Comparison of ENCODE assay signal across 15 cellular contexts in genomic region chr6:151375833-151376232, GRCh38. TPM values are rescaled to one million over a fixed set of nuclear protein-coding genes. Genes with fewer than 3 reads are reported as not detected.
DNase-seq lines count a peak whose midpoint lies in the region; ATAC-seq and TF ChIP-seq lines count a peak whose summit lies in the region.
"Had no signal": no experiment of that assay in that cellular context is flagged by ENCODE, and none has a peak within 500 bp of the region (broad histone marks: within the 10 kb centered on the region; RNA-seq: fewer than 3 reads in every experiment).

No MANE protein-coding gene starts in this region.

- CTCF ChIA-PET in activated CD4-positive, alpha-beta T cell treated with anti-CD3 and anti-CD28 coated beads, Interleukin-2, amount 10 ng/mL, durations not matched to agents 7 days and 5 days (lab: Charles Lee), result interaction anchor here (2.7 kb wide), 1 partner anchor 14 kb away, joined by 8 read pairs; no protein-coding TSS in a partner anchor
- CTCF ChIA-PET in OCI-LY7 (lab: Charles Lee; ENCODE audit: unreplicated experiment), result no interaction called here

- no peaks in the 10 kb centered on the region for H4K20me1 ChIP-seq in OCI-LY7 (ENCODE audit: insufficient read depth, low read length)

- peak overlapping the region; percentile 68 for H3K27ac Mint-ChIP-seq in activated CD4-positive, alpha-beta T cell treated with anti-CD3 and anti-CD28 coated beads, Interleukin-2, amount 10 ng/mL, durations not matched to agents 7 days and 5 days
- H3K27ac Mint-ChIP-seq in central memory CD8-positive, alpha-beta T cell (ENCODE audit: low read depth), result peak overlapping the region; percentile 83

- no peaks in the 10 kb centered on the region for H3K9me2 ChIP-seq in OCI-LY7 (ENCODE audit: insufficient read depth, low read length)

- TF ChIP-seq CTCF in OCI-LY7 (conservative IDR thresholded peaks at IDR 0.05; ENCODE audit: low read length), result no peak

- H3K4me3 Mint-ChIP-seq in activated CD4-positive, alpha-beta T cell treated with anti-CD3 and anti-CD28 coated beads, Interleukin-2, amount 10 ng/mL, durations not matched to agents 7 days and 5 days, result peak overlapping the region; percentile 2
- H3K4me3 Mint-ChIP-seq in central memory CD8-positive, alpha-beta T cell, result peak overlapping the region; percentile 21

- peak overlapping the region; percentile 47 for H3K4me3 ChIP-seq in OCI-LY7 (ENCODE audit: low read depth, low read length, poor library complexity, severe bottlenecking)
- H3K4me3 ChIP-seq: colonic mucosa had no signal

- H3K4me2 ChIP-seq in OCI-LY7 (ENCODE audit: low read length), result peak overlapping the region; percentile 69

- BruUV-seq in OCI-LY7 (replicated peaks; lab: Mats Ljungman, UMichigan), result no TSS peak

- H3K9me3 Mint-ChIP-seq in activated CD4-positive, alpha-beta T cell treated with anti-CD3 and anti-CD28 coated beads, Interleukin-2, amount 10 ng/mL, durations not matched to agents 7 days and 5 days, result no peaks in the 10 kb centered on the region
- H3K9me3 Mint-ChIP-seq in central memory CD8-positive, alpha-beta T cell, result no peaks in the 10 kb centered on the region

- peaks cover 40% of the 10 kb centered on the region for H3K36me3 Mint-ChIP-seq in activated CD4-positive, alpha-beta T cell treated with anti-CD3 and anti-CD28 coated beads, Interleukin-2, amount 10 ng/mL, durations not matched to agents 7 days and 5 days (ENCODE audit: low read depth)
- peaks cover 22% of the 10 kb centered on the region for H3K36me3 Mint-ChIP-seq in central memory CD8-positive, alpha-beta T cell (ENCODE audit: insufficient read depth)

- POLR2A ChIA-PET in activated CD4-positive, alpha-beta T cell treated with anti-CD3 and anti-CD28 coated beads, Interleukin-2, amount 10 ng/mL, durations not matched to agents 7 days and 5 days (lab: Charles Lee), result no interaction called here
- POLR2A ChIA-PET in OCI-LY7 (lab: Charles Lee), result interaction anchor here (0.6 to 1.5 kb wide), 4 partner anchors 14 to 45 kb away, joined by 3 to 10 read pairs (median 4); no protein-coding TSS in a partner anchor

- no peaks in the 10 kb centered on the region for H3K27me3 Mint-ChIP-seq in activated CD4-positive, alpha-beta T cell treated with anti-CD3 and anti-CD28 coated beads, Interleukin-2, amount 10 ng/mL, durations not matched to agents 7 days and 5 days
- H3K27me3 Mint-ChIP-seq in central memory CD8-positive, alpha-beta T cell, result no peaks in the 10 kb centered on the region

- peak overlapping the region; percentile 66 for H3K27ac ChIP-seq in OCI-LY7 (ENCODE audit: low read depth, low read length, poor library complexity, severe bottlenecking)
- H3K27ac ChIP-seq: colonic mucosa had no signal

- no peak for ATAC-seq in central memory CD8-positive, alpha-beta T cell (replicated peaks; ENCODE audit: extremely low read depth, poor library complexity, severe bottlenecking)

- peaks cover 82% of the 10 kb centered on the region for H3K79me2 ChIP-seq in OCI-LY7 (ENCODE audit: insufficient read depth, low read depth, low read length)

- H3K9me3 ChIP-seq in OCI-LY7 (ENCODE audit: low read length), result no peaks in the 10 kb centered on the region
- H3K9me3 ChIP-seq: colonic mucosa had no signal

- DNase-seq in activated CD4-positive, alpha-beta T cell treated with anti-CD3 and anti-CD28 coated beads, Interleukin-2, amount 10 ng/mL, durations not matched to agents 7 days and 5 days, result no peak
- no peak for DNase-seq in activated CD4-positive, alpha-beta T cell treated with anti-CD3 and anti-CD28 coated beads, Interleukin-2, amount 50 U/mL, for 1 hour
- DNase-seq in OCI-LY7 (ENCODE audit: low spot score) (no peak), pons (ENCODE audit: low spot score) (peak; percentile 57), NCI-H510A treated with DMSO at 0.1 percent for 48 hours (lab: John Stamatoyannopoulos, UW) (no peak), NCI-H1694 treated with DMSO at 0.1 percent for 48 hours (lab: John Stamatoyannopoulos, UW) (no peak), hepatic stellate cell (ENCODE audit: low spot score) (no peak)
- no peak for DNase-seq in central memory CD8-positive, alpha-beta T cell (ENCODE audit: low spot score in 2 of 2)
- DNase-seq: colonic mucosa; foreskin keratinocyte; GOT3; NCI-H187 treated with DMSO at 0.1 percent for 48 hours; NCI-H446; NK-92 treated with Interleukin-12 subunit alpha and Interleukin-12 subunit beta, amount 100 ng/mL, for 24 hours; stimulated activated CD4-positive, alpha-beta T cell treated with anti-CD3 and anti-CD28 coated beads, Interleukin-12 subunit alpha, Interleukin-12 subunit beta, amount 100 ng/mL, for 4 hours had no signal

- H3K36me3 ChIP-seq in OCI-LY7 (ENCODE audit: insufficient read depth, low read length), result peaks cover 25% of the 10 kb centered on the region

- intact Hi-C loops in OCI-LY7 (cut with micrococcal nuclease; ENCODE audit: unreplicated experiment), result no loop called here

- peaks cover 86% of the 10 kb centered on the region for H3K4me1 Mint-ChIP-seq in activated CD4-positive, alpha-beta T cell treated with anti-CD3 and anti-CD28 coated beads, Interleukin-2, amount 10 ng/mL, durations not matched to agents 7 days and 5 days
- peaks cover 78% of the 10 kb centered on the region for H3K4me1 Mint-ChIP-seq in central memory CD8-positive, alpha-beta T cell

- no peak overlapping the region for H2AFZ ChIP-seq in OCI-LY7 (ENCODE audit: low read length)

- peaks cover 72% of the 10 kb centered on the region for H3K4me1 ChIP-seq in OCI-LY7 (ENCODE audit: insufficient read depth, low read length, poor library complexity, severe bottlenecking)
- H3K4me1 ChIP-seq: colonic mucosa had no signal

RNA-seq across cellular contexts. Expression of gene ZBTB2, which starts 15.5 kb away (rescaled TPM):
- total RNA-seq in activated CD4-positive, alpha-beta T cell treated with anti-CD3 and anti-CD28 coated beads, Interleukin-2, amount 10 ng/mL, durations not matched to agents 7 days and 5 days, result 10 to 100 TPM; 23.5 to 28.3 TPM
- total RNA-seq in OCI-LY7 (2014; rRNA removed; shearing (Covaris generic)), result 16.4 and 17.0 TPM in 2 replicates
- 17.0 and 18.4 TPM in 2 replicates for total RNA-seq in OCI-LY7 (2022)
